In the genomic region with DNA sequence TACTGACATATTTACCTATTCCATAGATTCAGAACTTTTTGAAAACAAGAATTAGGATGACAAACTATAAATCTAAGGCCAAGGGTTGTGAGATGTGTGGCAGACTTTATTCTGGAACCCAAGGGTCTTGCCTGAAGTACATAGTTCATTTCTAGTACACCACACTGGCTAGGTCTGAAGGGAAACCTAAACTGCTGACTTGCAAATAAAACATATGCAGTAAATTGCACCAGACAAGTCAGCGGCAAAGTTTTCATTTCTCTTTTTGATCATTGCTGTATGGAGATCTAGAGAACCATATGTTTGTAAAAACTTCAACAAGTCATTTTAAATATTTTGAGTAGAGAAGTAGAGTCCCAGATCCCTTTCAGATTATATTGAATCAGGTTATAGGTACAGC, we compare ENCODE assay signal across 26 cellular contexts.
"Had no signal": no experiment of that assay in that cellular context is flagged by ENCODE, and none has a peak within 500 bp of the region (broad histone marks: within the 10 kb centered on the region; RNA-seq: fewer than 3 reads in every experiment).

No MANE protein-coding gene starts in this region.

- H2AFZ ChIP-seq: hepatocyte had no signal

- H3K4me1 ChIP-seq: lower lobe of right lung, pancreas, prostate gland, tibial nerve, uterus had no signal

- H3K4me2 ChIP-seq: hepatocyte, smooth muscle cell had no signal

- H3K36me3 ChIP-seq: lower lobe of right lung, pancreas, prostate gland, tibial nerve, uterus had no signal

- DNase-seq: islet precursor cell; kidney glomerular epithelial cell; left cardiac atrium; left ventricle myocardium superior; lower lobe of right lung; mesenchymal stem cell; naive thymus-derived CD8-positive, alpha-beta T cell; nucleus accumbens; pancreas; posterior cingulate gyrus; retina; right cardiac atrium; stimulated activated CD4-positive, alpha-beta T cell treated with anti-CD3 and anti-CD28 coated beads, Interleukin-1b, Interleukin-23, amount 100 ng/mL, for 48 hours; stimulated activated CD4-positive, alpha-beta T cell treated with anti-CD3 and anti-CD28 coated beads, Interleukin-2, amount 100 ng/mL, for 48 hours; stimulated activated CD4-positive, alpha-beta T cell treated with anti-CD3 and anti-CD28 coated beads, Interleukin-4, amount 100 ng/mL, for 4 hours; stimulated activated CD8-positive, alpha-beta memory T cell treated with anti-CD3 and anti-CD28 coated beads, Interleukin-4, amount 100 ng/mL, for 48 hours; stimulated activated naive CD4-positive, alpha-beta T cell treated with Interleukin-2 at 50 U/mL for 16 hours; stimulated activated naive CD8-positive, alpha-beta T cell treated with anti-CD3 and anti-CD28 coated beads, Interleukin-15, amount 100 ng/mL, for 72 hours; substantia nigra; uterus had no signal

- ATAC-seq: left cardiac atrium; left lobe of liver; left ventricle myocardium superior; lower lobe of right lung; naive thymus-derived CD8-positive, alpha-beta T cell; pancreas; right cardiac atrium; stimulated activated memory B cell treated with anti-CD40 and anti-IgM and Interleukin-4, amounts not matched to agents 10 μg/mL and 1 μg/mL and 100 μg/mL, for 72 hours; stimulated activated naive CD8-positive, alpha-beta T cell treated with anti-CD3 and anti-CD28 coated beads, Interleukin-15, amount 100 ng/mL, for 72 hours had no signal

- H3K9me3 ChIP-seq: lower lobe of right lung, pancreas, prostate gland, tibial nerve, uterus had no signal

- H3K27ac ChIP-seq: hepatocyte, lower lobe of right lung, pancreas, prostate gland, tibial nerve, uterus had no signal

- H3K79me2 ChIP-seq: hepatocyte had no signal

- H3K27me3 ChIP-seq: hepatocyte, pancreas, tibial nerve, uterus had no signal

- H3K4me3 ChIP-seq: hepatocyte, lower lobe of right lung, pancreas, prostate gland, smooth muscle cell, tibial nerve, uterus had no signal

- FAIRE-seq: pancreas had no signal
